ENCODE assay signal across 23 cellular contexts in genomic region chr2:2754940-2755339, GRCh38.
"Had no signal": no experiment of that assay in that cellular context is flagged by ENCODE, and none has a peak within 500 bp of the region (broad histone marks: within the 10 kb centered on the region; RNA-seq: fewer than 3 reads in every experiment).

No MANE protein-coding gene starts in this region.

- H3K27ac ChIP-seq: colonic mucosa, coronary artery, dorsolateral prefrontal cortex, epithelial cell of prostate, esophagus muscularis mucosa, esophagus squamous epithelium, foreskin keratinocyte, gastrocnemius medialis, gastroesophageal sphincter, heart left ventricle had no signal

- DNase-seq: colonic mucosa; cortex of kidney; dermis blood vessel endothelial cell; dorsolateral prefrontal cortex; effector CD4-positive, alpha-beta T cell; effector CD8-positive, alpha-beta T cell; effector memory CD4-positive, alpha-beta T cell; effector memory CD8-positive, alpha-beta T cell; endodermal cell; erythroblast; esophagus squamous epithelium; foreskin fibroblast; foreskin keratinocyte; foreskin melanocyte; gastrocnemius medialis; glutamatergic neuron; head of caudate nucleus; heart left ventricle had no signal

- H3K36me3 ChIP-seq: colonic mucosa, esophagus muscularis mucosa, esophagus squamous epithelium, gastrocnemius medialis, gastroesophageal sphincter, heart left ventricle had no signal

- H3K4me3 ChIP-seq: colonic mucosa, coronary artery, dorsolateral prefrontal cortex, esophagus muscularis mucosa, esophagus squamous epithelium, gastrocnemius medialis, gastroesophageal sphincter, heart left ventricle had no signal

- H3K9me3 ChIP-seq: colonic mucosa, esophagus muscularis mucosa, gastrocnemius medialis, gastroesophageal sphincter had no signal

- H3K27me3 ChIP-seq: colonic mucosa, dorsolateral prefrontal cortex, esophagus muscularis mucosa, esophagus squamous epithelium, foreskin keratinocyte, gastrocnemius medialis, gastroesophageal sphincter, heart left ventricle had no signal

- H3K4me1 ChIP-seq: colonic mucosa, esophagus squamous epithelium, foreskin keratinocyte, gastrocnemius medialis, gastroesophageal sphincter, heart left ventricle had no signal

- ATAC-seq: effector memory CD8-positive, alpha-beta T cell; esophagus mucosa; foreskin keratinocyte; gastrocnemius medialis; gastroesophageal sphincter; heart left ventricle had no signal
